12 cellular contexts compared by ENCODE assay signal in genomic region chr4:186676531-186677158, GRCh38. TPM values are rescaled to one million over a fixed set of nuclear protein-coding genes. Genes with fewer than 3 reads are reported as not detected.
DNase-seq lines count a peak whose midpoint lies in the region; ATAC-seq and TF ChIP-seq lines count a peak whose summit lies in the region.
"Had no signal": no experiment of that assay in that cellular context is flagged by ENCODE, and none has a peak within 500 bp of the region (broad histone marks: within the 10 kb centered on the region; RNA-seq: fewer than 3 reads in every experiment).

No MANE protein-coding gene starts in this region.

- H3K4me3 ChIP-seq in cardiac fibroblast (replicated peaks in 1 of 2; ENCODE audit: low read depth in 2 of 2, low read length in 2 of 2), result no peak overlapping the region
- H3K4me3 ChIP-seq in aorta (ENCODE audit: low read length in 2 of 2), result no peak overlapping the region

- DNase-seq in NCI-H2029 (lab: John Stamatoyannopoulos, UW) (peak; percentile 41), NCI-H2029 treated with DMSO at 0.1 percent for 48 hours (lab: John Stamatoyannopoulos, UW) (no peak), cardiac fibroblast (ENCODE audit: low read depth in 2 of 2) (peak; percentile 82 to 86), left kidney (ENCODE audit: low read depth, low spot score) (peak; percentile 51), aorta (no peak)
- DNase-seq in activated naive CD4-positive, alpha-beta T cell treated with anti-CD3 and anti-CD28 coated beads, Interleukin-2, amount 50 U/mL, for 72 hours (ENCODE audit: low spot score in 2 of 2), result no peak
- no peak for DNase-seq in stimulated activated naive CD4-positive, alpha-beta T cell treated with Interleukin-2 at 50 U/mL for 16 hours (lab: John Stamatoyannopoulos, UW)
- DNase-seq: activated naive CD8-positive, alpha-beta T cell treated with anti-CD3 and anti-CD28 coated beads, Interleukin-2, amount 50 U/mL, for 24 hours; NCI-H2081 had no signal

- H3K4me1 ChIP-seq in aorta (ENCODE audit: control insufficient read depth in 1 of 2, insufficient read depth in 2 of 2, low read length in 2 of 2), result peaks cover 0 to 6% of the 10 kb centered on the region in 2 donors

- no peaks in the 10 kb centered on the region for H3K27me3 ChIP-seq in aorta (ENCODE audit: control insufficient read depth in 1 of 2, insufficient read depth in 2 of 2, low read length in 1 of 2)

- TF ChIP-seq CTCF in cardiac fibroblast (IDR thresholded peaks at IDR 0.05; ENCODE audit: low read depth, low read length), result no peak

- H3K27ac ChIP-seq in aorta (ENCODE audit: low read depth in 1 of 2, low read length in 2 of 2), result no peak overlapping the region
- H3K27ac ChIP-seq: 22Rv1 had no signal

- no peaks in the 10 kb centered on the region for H3K36me3 ChIP-seq in aorta (ENCODE audit: control insufficient read depth in 1 of 2, insufficient read depth in 2 of 2, low read length in 1 of 2)

- no peaks in the 10 kb centered on the region for H3K36me3 Mint-ChIP-seq in activated naive CD4-positive, alpha-beta T cell treated with anti-CD3 and anti-CD28 coated beads, Interleukin-2, amount 50 U/mL, for 72 hours
- H3K36me3 Mint-ChIP-seq: memory B cell had no signal

- no peaks in the 10 kb centered on the region for H3K9me3 ChIP-seq in aorta (ENCODE audit: control insufficient read depth, low read length)

- no peak overlapping the region for H3K27ac Mint-ChIP-seq in activated naive CD4-positive, alpha-beta T cell treated with anti-CD3 and anti-CD28 coated beads, Interleukin-2, amount 50 U/mL, for 72 hours
- H3K27ac Mint-ChIP-seq: activated naive CD8-positive, alpha-beta T cell treated with anti-CD3 and anti-CD28 coated beads, Interleukin-2, amount 50 U/mL, for 24 hours; memory B cell had no signal

- ATAC-seq in aorta (ENCODE audit: low FRiP score) (peak; percentile 63), GM21619 (IDR thresholded peaks at IDR 0.05; ENCODE audit: unreplicated experiment) (no peak)
- ATAC-seq in activated naive CD4-positive, alpha-beta T cell treated with anti-CD3 and anti-CD28 coated beads, Interleukin-2, amount 50 U/mL, for 72 hours, result no peak
- ATAC-seq: activated naive CD8-positive, alpha-beta T cell treated with anti-CD3 and anti-CD28 coated beads, Interleukin-2, amount 50 U/mL, for 24 hours had no signal

- 0 to 5% methylated on average over 1 of the region's 1 CpG for WGBS in aorta, 2 donors

- intact Hi-C loops in aorta (cut with DNase I), result loop anchor here in 1 of 2 donors (5.0 kb wide), 1 partner anchor 46 kb away; the partner anchor contains the start of gene FAT1

- peaks cover 0 to 12% of the 10 kb centered on the region in 2 donors for H3K9me3 Mint-ChIP-seq in activated naive CD4-positive, alpha-beta T cell treated with anti-CD3 and anti-CD28 coated beads, Interleukin-2, amount 50 U/mL, for 72 hours
- H3K9me3 Mint-ChIP-seq: memory B cell had no signal

RNA-seq across cellular contexts. Expression of gene FAT1, which starts 47.0 kb away (rescaled TPM):
- total RNA-seq in aorta, result 100 to 1,000 TPM in 1 of 2 donors, 10 to 100 TPM in 1; 95.3 to 106 TPM
- 10 to 100 TPM; 23.5 to 41.2 TPM for polyA plus RNA-seq in aorta
- under 1 TPM in 1 of 2 donors, not detected in 1; 0.02 TPM for total RNA-seq in activated naive CD4-positive, alpha-beta T cell treated with anti-CD3 and anti-CD28 coated beads, Interleukin-2, amount 50 U/mL, for 72 hours

Comparison
In these comparisons a context has a peak if more than half of its experiments do, and no peak if none do; other contexts are left out.
1. DNase-seq: peak in NCI-H2029 (single experiment), cardiac fibroblast (2 of 2) and left kidney (single experiment); none in NCI-H2029 treated with DMSO at 0.1 percent for 48 hours (single experiment), aorta (0 of 2), activated naive CD4-positive, alpha-beta T cell treated with anti-CD3 and anti-CD28 coated beads, Interleukin-2, amount 50 U/mL, for 72 hours (0 of 2) and stimulated activated naive CD4-positive, alpha-beta T cell treated with Interleukin-2 at 50 U/mL for 16 hours (single experiment).
2. RNA of gene FAT1, which starts 47.0 kb away (total RNA-seq): 95.3 to 106 TPM in aorta; 0.02 TPM in activated naive CD4-positive, alpha-beta T cell treated with anti-CD3 and anti-CD28 coated beads, Interleukin-2, amount 50 U/mL, for 72 hours; every median in the first group is over 10 times any median in the second.